Comparison of ENCODE assay signal across 29 cellular contexts in the genomic region with DNA sequence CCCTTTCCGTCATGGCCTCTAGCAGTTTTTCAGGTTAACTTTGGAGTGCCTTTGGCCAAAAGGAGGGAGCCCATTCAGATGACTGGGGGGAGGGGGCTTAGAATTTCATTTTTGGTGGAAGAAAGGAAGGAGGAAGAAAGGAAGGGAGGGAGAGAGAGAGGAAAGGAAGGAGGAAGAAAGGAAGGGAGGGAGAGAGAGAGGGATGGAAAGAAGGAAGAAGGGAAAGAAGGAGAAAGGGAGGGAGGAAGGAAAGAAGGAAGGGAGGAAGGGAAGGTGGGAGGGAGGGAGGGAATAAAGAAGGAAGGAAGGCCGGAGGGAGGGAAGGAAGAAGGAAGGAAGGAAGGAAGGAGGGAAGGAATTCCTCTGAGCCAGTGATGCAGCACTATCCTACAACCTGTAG.
"Had no signal": no experiment of that assay in that cellular context is flagged by ENCODE, and none has a peak within 500 bp of the region (broad histone marks: within the 10 kb centered on the region; RNA-seq: fewer than 3 reads in every experiment).

No MANE protein-coding gene starts in this region.

- FAIRE-seq: urothelium cell line had no signal

- H3K4me1 Mint-ChIP-seq: natural killer cell; stimulated activated memory B cell treated with anti-CD40 and anti-IgM and Interleukin-4, amounts not matched to agents 10 μg/mL and 1 μg/mL and 100 μg/mL, for 72 hours; stimulated activated naive CD8-positive, alpha-beta T cell treated with anti-CD3 and anti-CD28 coated beads, Interleukin-15, amount 100 ng/mL, for 72 hours had no signal

- H2AFZ ChIP-seq: neural progenitor cell, parathyroid adenoma had no signal

- H3K79me2 ChIP-seq: parathyroid adenoma had no signal

- H3K4me2 ChIP-seq: neural progenitor cell, smooth muscle cell had no signal

- DNase-seq: natural killer cell; occipital lobe; ovary; psoas muscle; right cardiac atrium; stimulated activated CD4-positive, alpha-beta T cell treated with anti-CD3 and anti-CD28 coated beads, Interleukin-12 subunit alpha, Interleukin-12 subunit beta, amount 100 ng/mL, for 4 hours; stimulated activated CD4-positive, alpha-beta T cell treated with anti-CD3 and anti-CD28 coated beads, Interleukin-1b, Interleukin-23, amount 100 ng/mL, for 48 hours; stimulated activated CD4-positive, alpha-beta T cell treated with anti-CD3 and anti-CD28 coated beads, Interleukin-4, amount 100 ng/mL, for 1 hour; stimulated activated CD4-positive, alpha-beta T cell treated with anti-CD3 and anti-CD28 coated beads, Interleukin-4, amount 100 ng/mL, for 4 hours; stimulated activated CD8-positive, alpha-beta memory T cell treated with anti-CD3 and anti-CD28 coated beads, Interleukin-4, amount 100 ng/mL, for 48 hours; stimulated activated naive CD4-positive, alpha-beta T cell; stimulated activated naive CD8-positive, alpha-beta T cell treated with anti-CD3 and anti-CD28 coated beads, Interleukin-15, amount 100 ng/mL, for 72 hours; stimulated activated naive CD8-positive, alpha-beta T cell treated with anti-CD3 and anti-CD28 coated beads, Interleukin-15, Interleukin-2, amounts not matched to agents 100 U/mL and 50 U/mL, for 24 hours; substantia nigra; testis; upper lobe of left lung had no signal

- H3K27me3 ChIP-seq: neural progenitor cell, ovary, spleen, suprapubic skin, testis, tibial nerve, upper lobe of left lung, vagina had no signal

- H3K9me3 Mint-ChIP-seq: natural killer cell; nephron; neural progenitor cell; stimulated activated naive CD8-positive, alpha-beta T cell treated with anti-CD3 and anti-CD28 coated beads, Interleukin-15, amount 100 ng/mL, for 72 hours had no signal

- H3K9ac ChIP-seq: neural progenitor cell, parathyroid adenoma had no signal

- H3K9me3 ChIP-seq: ovary, psoas muscle, spleen, suprapubic skin, testis, tibial nerve, upper lobe of left lung, vagina had no signal

- H3K4me3 Mint-ChIP-seq: natural killer cell; nephron; neural progenitor cell; stimulated activated memory B cell treated with anti-CD40 and anti-IgM and Interleukin-4, amounts not matched to agents 10 μg/mL and 1 μg/mL and 100 μg/mL, for 72 hours; stimulated activated naive CD8-positive, alpha-beta T cell treated with anti-CD3 and anti-CD28 coated beads, Interleukin-15, amount 100 ng/mL, for 72 hours had no signal

- H3K27me3 Mint-ChIP-seq: progenitor cell of endocrine pancreas; stimulated activated naive CD8-positive, alpha-beta T cell treated with anti-CD3 and anti-CD28 coated beads, Interleukin-15, amount 100 ng/mL, for 72 hours had no signal

- H3K36me3 Mint-ChIP-seq: natural killer cell, neural progenitor cell had no signal

- ATAC-seq: natural killer cell; psoas muscle; right cardiac atrium; sciatic nerve; stimulated activated memory B cell treated with anti-CD40 and anti-IgM and Interleukin-4, amounts not matched to agents 10 μg/mL and 1 μg/mL and 100 μg/mL, for 72 hours; stimulated activated naive CD8-positive, alpha-beta T cell treated with anti-CD3 and anti-CD28 coated beads, Interleukin-15, amount 100 ng/mL, for 72 hours; stimulated activated naive CD8-positive, alpha-beta T cell treated with anti-CD3 and anti-CD28 coated beads, Interleukin-15, Interleukin-2, amounts not matched to agents 100 U/mL and 50 U/mL, for 24 hours had no signal

- H3K36me3 ChIP-seq: neural progenitor cell, ovary, spleen, suprapubic skin, tibial nerve, upper lobe of left lung, vagina had no signal

- H3K4me1 ChIP-seq: parathyroid adenoma, suprapubic skin, vagina had no signal

- H3K27ac Mint-ChIP-seq: natural killer cell; nephron; neural progenitor cell; progenitor cell of endocrine pancreas; stimulated activated memory B cell treated with anti-CD40 and anti-IgM and Interleukin-4, amounts not matched to agents 10 μg/mL and 1 μg/mL and 100 μg/mL, for 72 hours; stimulated activated naive CD8-positive, alpha-beta T cell treated with anti-CD3 and anti-CD28 coated beads, Interleukin-15, amount 100 ng/mL, for 72 hours had no signal

- H3K4me3 ChIP-seq: neural progenitor cell, ovary, psoas muscle, skin epidermis, smooth muscle cell, spleen, suprapubic skin, testis, tibial nerve, upper lobe of left lung, vagina had no signal

- H3K27ac ChIP-seq: neural progenitor cell, ovary, parathyroid adenoma, psoas muscle, skin epidermis, spleen, suprapubic skin, testis, upper lobe of left lung, vagina had no signal
